In the genomic region with DNA sequence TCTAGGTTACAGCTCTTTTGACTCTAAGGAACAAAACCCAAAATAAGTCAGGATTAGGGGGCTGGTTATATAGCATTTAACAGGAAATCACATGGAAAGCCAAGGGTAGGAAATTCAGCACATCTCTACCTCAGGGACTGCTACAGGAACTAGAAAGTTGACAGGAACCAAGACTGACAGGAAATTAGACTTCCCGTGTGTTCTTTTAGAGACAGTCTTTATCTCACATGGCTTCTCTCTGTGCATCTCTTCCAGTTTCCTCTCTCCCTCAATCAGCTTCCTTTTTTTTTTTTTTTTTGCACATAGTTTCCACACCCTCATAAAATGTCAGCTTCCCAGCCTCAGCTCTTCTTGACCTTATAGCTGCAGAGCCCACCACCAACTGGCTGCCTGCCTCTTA, we compare ENCODE assay signal across 13 cellular contexts. TPM values are rescaled to one million over a fixed set of nuclear protein-coding genes. Genes with fewer than 3 reads are reported as not detected.
DNase-seq lines count a peak whose midpoint lies in the region; ATAC-seq and TF ChIP-seq lines count a peak whose summit lies in the region.
"Had no signal": no experiment of that assay in that cellular context is flagged by ENCODE, and none has a peak within 500 bp of the region (broad histone marks: within the 10 kb centered on the region; RNA-seq: fewer than 3 reads in every experiment).

No MANE protein-coding gene starts in this region.

- no peak for TF ChIP-seq CTCF in VCaP (conservative IDR thresholded peaks at IDR 0.05)
- TF ChIP-seq CTCF in mesothelial cell of epicardium (IDR thresholded peaks at IDR 0.05; ENCODE audit: unreplicated experiment) = no peak

- no peak for ATAC-seq in HG02970 (IDR thresholded peaks at IDR 0.05; ENCODE audit: low FRiP score, unreplicated experiment)

- peaks cover 38% of the 10 kb centered on the region for H3K4me1 Mint-ChIP-seq in activated CD4-positive, alpha-beta T cell treated with anti-CD3 and anti-CD28 coated beads, Interleukin-2, amount 10 ng/mL, durations not matched to agents 24 days and 14 days
- peaks cover 23% of the 10 kb centered on the region for H3K4me1 Mint-ChIP-seq in mesothelial cell of epicardium

- H3K4me3 Mint-ChIP-seq in activated CD4-positive, alpha-beta T cell treated with anti-CD3 and anti-CD28 coated beads, Interleukin-2, amount 10 ng/mL, durations not matched to agents 24 days and 14 days = no peak overlapping the region
- H3K4me3 Mint-ChIP-seq in mesothelial cell of epicardium = no peak overlapping the region
- H3K4me3 Mint-ChIP-seq: brain, type B pancreatic cell had no signal

- H3K9me3 Mint-ChIP-seq in activated CD4-positive, alpha-beta T cell treated with anti-CD3 and anti-CD28 coated beads, Interleukin-2, amount 10 ng/mL, durations not matched to agents 24 days and 14 days = no peaks in the 10 kb centered on the region
- peaks cover 10% of the 10 kb centered on the region for H3K9me3 Mint-ChIP-seq in mesothelial cell of epicardium

- intact Hi-C loops in activated CD4-positive, alpha-beta T cell treated with anti-CD3 and anti-CD28 coated beads, Interleukin-2, amount 10 ng/mL, durations not matched to agents 24 days and 14 days (cut with micrococcal nuclease) = no loop called here
- intact Hi-C loops in head of caudate nucleus (cut with DNase I) = no loop called here

- DNase-seq in activated CD4-positive, alpha-beta T cell treated with anti-CD3 and anti-CD28 coated beads, Interleukin-2, amount 10 ng/mL, durations not matched to agents 24 days and 14 days = no peak
- DNase-seq in activated CD4-positive, alpha-beta T cell treated with anti-CD3 and anti-CD28 coated beads, Interleukin-2, amount 50 U/mL, for 48 hours = no peak
- DNase-seq in Kasumi-1 (lab: John Stamatoyannopoulos, UW) = peak; percentile 83 to 94
- DNase-seq in mesothelial cell of epicardium (ENCODE audit: low spot score in 2 of 2, unreplicated experiment in 2 of 2) = no peak
- DNase-seq in NCI-H187 treated with DMSO at 0.1 percent for 48 hours (lab: John Stamatoyannopoulos, UW) = no peak
- DNase-seq in head of caudate nucleus = no peak
- DNase-seq: MG63, NCI-H510A had no signal

- peak overlapping the region; percentile 61 for H3K27ac ChIP-seq in VCaP
- H3K27ac ChIP-seq: epithelial cell of prostate had no signal

- H3K27me3 Mint-ChIP-seq in activated CD4-positive, alpha-beta T cell treated with anti-CD3 and anti-CD28 coated beads, Interleukin-2, amount 10 ng/mL, durations not matched to agents 24 days and 14 days = no peaks in the 10 kb centered on the region
- H3K27me3 Mint-ChIP-seq in mesothelial cell of epicardium (ENCODE audit: low read depth) = no peaks in the 10 kb centered on the region
- H3K27me3 Mint-ChIP-seq: brain had no signal

- H3K36me3 Mint-ChIP-seq in activated CD4-positive, alpha-beta T cell treated with anti-CD3 and anti-CD28 coated beads, Interleukin-2, amount 10 ng/mL, durations not matched to agents 24 days and 14 days (ENCODE audit: low read depth) = peaks cover 2% of the 10 kb centered on the region
- H3K36me3 Mint-ChIP-seq in mesothelial cell of epicardium = peaks cover 5% of the 10 kb centered on the region

- peak overlapping the region; percentile 14 for H3K27ac Mint-ChIP-seq in activated CD4-positive, alpha-beta T cell treated with anti-CD3 and anti-CD28 coated beads, Interleukin-2, amount 10 ng/mL, durations not matched to agents 24 days and 14 days
- H3K27ac Mint-ChIP-seq in mesothelial cell of epicardium = peak overlapping the region; percentile 35
- H3K27ac Mint-ChIP-seq: type B pancreatic cell had no signal

RNA-seq across cellular contexts. Expression of gene RECK, which starts 4.8 kb away (rescaled TPM):
- 3.9 and 4.3 TPM in 2 replicates for total RNA-seq in activated CD4-positive, alpha-beta T cell treated with anti-CD3 and anti-CD28 coated beads, Interleukin-2, amount 10 ng/mL, durations not matched to agents 24 days and 14 days
- 14.3 to 15.1 TPM (median 14.8 TPM) in 3 replicates for total RNA-seq in mesothelial cell of epicardium

Comparison
In these comparisons a context has a peak if more than half of its experiments do, and no peak if none do; other contexts are left out.
1. DNase-seq: peak in Kasumi-1 (2 of 2); none in activated CD4-positive, alpha-beta T cell treated with anti-CD3 and anti-CD28 coated beads, Interleukin-2, amount 10 ng/mL, durations not matched to agents 24 days and 14 days (single experiment), activated CD4-positive, alpha-beta T cell treated with anti-CD3 and anti-CD28 coated beads, Interleukin-2, amount 50 U/mL, for 48 hours (0 of 2), mesothelial cell of epicardium (0 of 2), NCI-H187 treated with DMSO at 0.1 percent for 48 hours (single experiment) and head of caudate nucleus (0 of 42).